ENCODE assay signal across 8 cellular contexts in genomic region chr16:50354629-50355456, GRCh38. TPM values are rescaled to one million over a fixed set of nuclear protein-coding genes. Genes with fewer than 3 reads are reported as not detected.
DNase-seq lines count a peak whose midpoint lies in the region; ATAC-seq and TF ChIP-seq lines count a peak whose summit lies in the region.

No MANE protein-coding gene starts in this region.

- no peaks in the 10 kb centered on the region for H3K9me3 Mint-ChIP-seq in glutamatergic neuron (ENCODE audit: unreplicated experiment)

- H3K27me3 Mint-ChIP-seq in glutamatergic neuron (ENCODE audit: unreplicated experiment) = no peaks in the 10 kb centered on the region

- no peak for ATAC-seq in HG02678 (IDR thresholded peaks at IDR 0.05; ENCODE audit: unreplicated experiment)
- ATAC-seq in HG02981 (IDR thresholded peaks at IDR 0.05; ENCODE audit: unreplicated experiment) = no peak

- peaks cover 6% of the 10 kb centered on the region for H3K4me1 Mint-ChIP-seq in glutamatergic neuron (ENCODE audit: low read depth, unreplicated experiment)

- DNase-seq in GM12865 (ENCODE audit: low read depth) = no peak
- DNase-seq in SK-N-MC (ENCODE audit: low read depth, low spot score) = peak; percentile 0
- no peak for DNase-seq in glutamatergic neuron
- DNase-seq in G401 (ENCODE audit: low spot score) = no peak
- DNase-seq in amygdala (lab: John Stamatoyannopoulos, UW) = no peak

- TF ChIP-seq CTCF in 22Rv1 (IDR thresholded peaks at IDR 0.05) = peak; percentile 87
- peak; percentile 50 for TF ChIP-seq CTCF in GM12865 (IDR thresholded peaks at IDR 0.05; ENCODE audit: insufficient read depth, low read depth, low read length, missing control alignments)
- peak; percentile 71 for TF ChIP-seq CTCF in glutamatergic neuron (IDR thresholded peaks at IDR 0.05; ENCODE audit: partially characterized antibody, unreplicated experiment)

- H3K36me3 ChIP-seq in SK-N-MC (ENCODE audit: insufficient read depth, low read length) = peaks cover 43% of the 10 kb centered on the region

- no peaks in the 10 kb centered on the region for H3K9me3 ChIP-seq in SK-N-MC (ENCODE audit: low read depth, low read length)

- H3K27ac ChIP-seq in 22Rv1 (no peak overlapping the region), SK-N-MC (no peak overlapping the region)

- no peak overlapping the region for H3K4me3 Mint-ChIP-seq in glutamatergic neuron (ENCODE audit: unreplicated experiment)

- H3K36me3 Mint-ChIP-seq in glutamatergic neuron (ENCODE audit: unreplicated experiment) = no peaks in the 10 kb centered on the region

- H3K4me3 ChIP-seq in GM12865 (ENCODE audit: low read depth, low read length) = no peak overlapping the region
- no peak overlapping the region for H3K4me3 ChIP-seq in SK-N-MC

- in situ Hi-C loops in G401 (cut with HindIII; ENCODE audit: low sequenced_read_pairs) = no loop called here

- H3K27ac Mint-ChIP-seq in glutamatergic neuron (ENCODE audit: unreplicated experiment) = no peak overlapping the region

- H3K9ac ChIP-seq in SK-N-MC (ENCODE audit: insufficient read length) = no peak overlapping the region

RNA-seq across cellular contexts. Expression of gene BRD7, which starts 13.9 kb away (rescaled TPM):
- total RNA-seq in glutamatergic neuron (ENCODE audit: unreplicated experiment) = 80.8 TPM
- total RNA-seq in G401 (2014; rRNA removed; shearing (Covaris generic)) = 54.5 and 55.5 TPM in 2 replicates
